ENCODE assay signal across 1 cellular context in genomic region chr4:169659736-169660670, GRCh38.
A peak's percentile ranks its signal among the peaks of the same experiment; 100 is the strongest.
TF ChIP-seq lines count a peak whose summit lies in the region.

No MANE protein-coding gene starts in this region.

TF ChIP-seq in K562, 482 proteins besides CTCF, POLR2A, EP300 and RAD21 (continued from another document and continues in another):
- TF ChIP-seq ZNF740 (CRISPR knock-in tag; IDR thresholded peaks at IDR 0.05) (no peak), ZNF740 (tag; IDR thresholded peaks at IDR 0.05) (no peak), PTBP1 (IDR thresholded peaks at IDR 0.05; ENCODE audit: low read depth, low read length) (no peak), SMC3 (conservative IDR thresholded peaks at IDR 0.05; ENCODE audit: insufficient read depth, low read depth, low read length) (no peak), ZNF134 (CRISPR knock-in tag; conservative IDR thresholded peaks at IDR 0.05) (no peak), BCOR (IDR thresholded peaks at IDR 0.05) (no peak), ZNF609 (CRISPR knock-in tag; IDR thresholded peaks at IDR 0.05; ENCODE audit: borderline replicate concordance) (no peak), CGGBP1 (CRISPR knock-in tag; IDR thresholded peaks at IDR 0.05) (0 out of 2 replicates have a peak, but pooled peaks have one; percentile 30), HNRNPUL1 (IDR thresholded peaks at IDR 0.05; ENCODE audit: low read length) (no peak), PCBP1 (IDR thresholded peaks at IDR 0.05; ENCODE audit: low read depth, low read length, poor library complexity, severe bottlenecking) (no peak), HMBOX1 (IDR thresholded peaks at IDR 0.05) (peak; percentile 89), HOMEZ (CRISPR knock-in tag; IDR thresholded peaks at IDR 0.05) (no peak), CBFA2T2 (conservative IDR thresholded peaks at IDR 0.05) (no peak), ELK3 (CRISPR knock-in tag; IDR thresholded peaks at IDR 0.05) (no peak), PKNOX1 (IDR thresholded peaks at IDR 0.05) (no peak; the same call in 1 of the 2 replicates), FOS (IDR thresholded peaks at IDR 0.05; ENCODE audit: extremely low read depth, insufficient read length) (no peak), SNRNP70 (optimal IDR thresholded peaks at IDR 0.05; ENCODE audit: low read depth, low read length) (no peak), ARID4B (CRISPR knock-in tag; IDR thresholded peaks at IDR 0.05) (no peak), MAFK (IDR thresholded peaks at IDR 0.05; ENCODE audit: low read length) (peak; percentile 88), JUN (IDR thresholded peaks at IDR 0.05; ENCODE audit: borderline replicate concordance, low read depth, low read length) (peak; percentile 97), JUN (CRISPR knock-in tag; IDR thresholded peaks at IDR 0.05; ENCODE audit: borderline replicate concordance) (peak; percentile 47; the same call in 1 of the 2 replicates), ZFP91 (CRISPR knock-in tag; IDR thresholded peaks at IDR 0.05) (no peak), YY1 (IDR thresholded peaks at IDR 0.05; ENCODE audit: borderline replicate concordance in 1 of 3, control insufficient read depth in 1 of 3, extremely low read depth in 1 of 3, insufficient read depth in 3 of 3, insufficient read length in 1 of 3, insufficient replicate concordance in 2 of 3, low read depth in 1 of 3, low read length in 2 of 3) (peak in 2 of 3 experiments; percentile 48 to 91), RUNX1 (IDR thresholded peaks at IDR 0.05; ENCODE audit: low read depth) (no peak), MAFG (tag; conservative IDR thresholded peaks at IDR 0.05) (peak; percentile 87), MLLT1 (IDR thresholded peaks at IDR 0.05) (peak; percentile 88 to 91), NR4A1 (CRISPR knock-in tag; IDR thresholded peaks at IDR 0.05) (no peak), NR4A1 (tag; IDR thresholded peaks at IDR 0.05) (peak; percentile 73; the same call in 1 of the 2 replicates), NR1H2 (CRISPR knock-in tag; IDR thresholded peaks at IDR 0.05) (no peak), TCF7L2 (IDR thresholded peaks at IDR 0.05; ENCODE audit: low read depth, low read length) (no peak), ELF4 (CRISPR knock-in tag; IDR thresholded peaks at IDR 0.05) (no peak), U2AF1 (optimal IDR thresholded peaks at IDR 0.05; ENCODE audit: low read depth, low read length) (no peak), SOX6 (IDR thresholded peaks at IDR 0.05) (peak; percentile 86), JUND (IDR thresholded peaks at IDR 0.05; ENCODE audit: borderline replicate concordance, low read depth, low read length) (peak; percentile 98), JUND (tag; IDR thresholded peaks at IDR 0.05; ENCODE audit: borderline replicate concordance, low read depth, low read length) (peak; percentile 100), IFI16 (CRISPR knock-in tag; IDR thresholded peaks at IDR 0.05) (no peak), ELF1 (tag; IDR thresholded peaks at IDR 0.05) (0 out of 2 replicates have a peak, but pooled peaks have one; percentile 34), ZSCAN32 (CRISPR knock-in tag; IDR thresholded peaks at IDR 0.05) (peak; percentile 37; the same call in 1 of the 2 replicates), ATF7 (IDR thresholded peaks at IDR 0.05) (peak; percentile 99), ID3 (CRISPR knock-in tag; IDR thresholded peaks at IDR 0.05) (0 out of 2 replicates have a peak, but pooled peaks have one; percentile 8), ID3 (tag; IDR thresholded peaks at IDR 0.05) (peak; percentile 41; the same call in 1 of the 2 replicates), TEAD1 (CRISPR knock-in tag; IDR thresholded peaks at IDR 0.05) (peak in 1 of 2 experiments; percentile 54; a peak in 1 of 4 replicates), GABPA (tag; conservative IDR thresholded peaks at IDR 0.05; ENCODE audit: low read depth) (0 out of 2 replicates have a peak, but pooled peaks have one; percentile 29), FIP1L1 (IDR thresholded peaks at IDR 0.05; ENCODE audit: low read depth, low read length, poor library complexity, severe bottlenecking) (no peak), ZNF143 (CRISPR knock-in tag; IDR thresholded peaks at IDR 0.05) (no peak), MECOM (CRISPR knock-in tag; IDR thresholded peaks at IDR 0.05) (no peak)
